In genomic region chr11:74185695-74186094, GRCh38 we compare ENCODE assay signal across 1 cellular context.
TF ChIP-seq lines count a peak whose summit lies in the region.

No MANE protein-coding gene starts in this region.

TF ChIP-seq in K562, 482 proteins besides CTCF, POLR2A, EP300 and RAD21 (continued from another document):
- TF ChIP-seq, protein P1, sequence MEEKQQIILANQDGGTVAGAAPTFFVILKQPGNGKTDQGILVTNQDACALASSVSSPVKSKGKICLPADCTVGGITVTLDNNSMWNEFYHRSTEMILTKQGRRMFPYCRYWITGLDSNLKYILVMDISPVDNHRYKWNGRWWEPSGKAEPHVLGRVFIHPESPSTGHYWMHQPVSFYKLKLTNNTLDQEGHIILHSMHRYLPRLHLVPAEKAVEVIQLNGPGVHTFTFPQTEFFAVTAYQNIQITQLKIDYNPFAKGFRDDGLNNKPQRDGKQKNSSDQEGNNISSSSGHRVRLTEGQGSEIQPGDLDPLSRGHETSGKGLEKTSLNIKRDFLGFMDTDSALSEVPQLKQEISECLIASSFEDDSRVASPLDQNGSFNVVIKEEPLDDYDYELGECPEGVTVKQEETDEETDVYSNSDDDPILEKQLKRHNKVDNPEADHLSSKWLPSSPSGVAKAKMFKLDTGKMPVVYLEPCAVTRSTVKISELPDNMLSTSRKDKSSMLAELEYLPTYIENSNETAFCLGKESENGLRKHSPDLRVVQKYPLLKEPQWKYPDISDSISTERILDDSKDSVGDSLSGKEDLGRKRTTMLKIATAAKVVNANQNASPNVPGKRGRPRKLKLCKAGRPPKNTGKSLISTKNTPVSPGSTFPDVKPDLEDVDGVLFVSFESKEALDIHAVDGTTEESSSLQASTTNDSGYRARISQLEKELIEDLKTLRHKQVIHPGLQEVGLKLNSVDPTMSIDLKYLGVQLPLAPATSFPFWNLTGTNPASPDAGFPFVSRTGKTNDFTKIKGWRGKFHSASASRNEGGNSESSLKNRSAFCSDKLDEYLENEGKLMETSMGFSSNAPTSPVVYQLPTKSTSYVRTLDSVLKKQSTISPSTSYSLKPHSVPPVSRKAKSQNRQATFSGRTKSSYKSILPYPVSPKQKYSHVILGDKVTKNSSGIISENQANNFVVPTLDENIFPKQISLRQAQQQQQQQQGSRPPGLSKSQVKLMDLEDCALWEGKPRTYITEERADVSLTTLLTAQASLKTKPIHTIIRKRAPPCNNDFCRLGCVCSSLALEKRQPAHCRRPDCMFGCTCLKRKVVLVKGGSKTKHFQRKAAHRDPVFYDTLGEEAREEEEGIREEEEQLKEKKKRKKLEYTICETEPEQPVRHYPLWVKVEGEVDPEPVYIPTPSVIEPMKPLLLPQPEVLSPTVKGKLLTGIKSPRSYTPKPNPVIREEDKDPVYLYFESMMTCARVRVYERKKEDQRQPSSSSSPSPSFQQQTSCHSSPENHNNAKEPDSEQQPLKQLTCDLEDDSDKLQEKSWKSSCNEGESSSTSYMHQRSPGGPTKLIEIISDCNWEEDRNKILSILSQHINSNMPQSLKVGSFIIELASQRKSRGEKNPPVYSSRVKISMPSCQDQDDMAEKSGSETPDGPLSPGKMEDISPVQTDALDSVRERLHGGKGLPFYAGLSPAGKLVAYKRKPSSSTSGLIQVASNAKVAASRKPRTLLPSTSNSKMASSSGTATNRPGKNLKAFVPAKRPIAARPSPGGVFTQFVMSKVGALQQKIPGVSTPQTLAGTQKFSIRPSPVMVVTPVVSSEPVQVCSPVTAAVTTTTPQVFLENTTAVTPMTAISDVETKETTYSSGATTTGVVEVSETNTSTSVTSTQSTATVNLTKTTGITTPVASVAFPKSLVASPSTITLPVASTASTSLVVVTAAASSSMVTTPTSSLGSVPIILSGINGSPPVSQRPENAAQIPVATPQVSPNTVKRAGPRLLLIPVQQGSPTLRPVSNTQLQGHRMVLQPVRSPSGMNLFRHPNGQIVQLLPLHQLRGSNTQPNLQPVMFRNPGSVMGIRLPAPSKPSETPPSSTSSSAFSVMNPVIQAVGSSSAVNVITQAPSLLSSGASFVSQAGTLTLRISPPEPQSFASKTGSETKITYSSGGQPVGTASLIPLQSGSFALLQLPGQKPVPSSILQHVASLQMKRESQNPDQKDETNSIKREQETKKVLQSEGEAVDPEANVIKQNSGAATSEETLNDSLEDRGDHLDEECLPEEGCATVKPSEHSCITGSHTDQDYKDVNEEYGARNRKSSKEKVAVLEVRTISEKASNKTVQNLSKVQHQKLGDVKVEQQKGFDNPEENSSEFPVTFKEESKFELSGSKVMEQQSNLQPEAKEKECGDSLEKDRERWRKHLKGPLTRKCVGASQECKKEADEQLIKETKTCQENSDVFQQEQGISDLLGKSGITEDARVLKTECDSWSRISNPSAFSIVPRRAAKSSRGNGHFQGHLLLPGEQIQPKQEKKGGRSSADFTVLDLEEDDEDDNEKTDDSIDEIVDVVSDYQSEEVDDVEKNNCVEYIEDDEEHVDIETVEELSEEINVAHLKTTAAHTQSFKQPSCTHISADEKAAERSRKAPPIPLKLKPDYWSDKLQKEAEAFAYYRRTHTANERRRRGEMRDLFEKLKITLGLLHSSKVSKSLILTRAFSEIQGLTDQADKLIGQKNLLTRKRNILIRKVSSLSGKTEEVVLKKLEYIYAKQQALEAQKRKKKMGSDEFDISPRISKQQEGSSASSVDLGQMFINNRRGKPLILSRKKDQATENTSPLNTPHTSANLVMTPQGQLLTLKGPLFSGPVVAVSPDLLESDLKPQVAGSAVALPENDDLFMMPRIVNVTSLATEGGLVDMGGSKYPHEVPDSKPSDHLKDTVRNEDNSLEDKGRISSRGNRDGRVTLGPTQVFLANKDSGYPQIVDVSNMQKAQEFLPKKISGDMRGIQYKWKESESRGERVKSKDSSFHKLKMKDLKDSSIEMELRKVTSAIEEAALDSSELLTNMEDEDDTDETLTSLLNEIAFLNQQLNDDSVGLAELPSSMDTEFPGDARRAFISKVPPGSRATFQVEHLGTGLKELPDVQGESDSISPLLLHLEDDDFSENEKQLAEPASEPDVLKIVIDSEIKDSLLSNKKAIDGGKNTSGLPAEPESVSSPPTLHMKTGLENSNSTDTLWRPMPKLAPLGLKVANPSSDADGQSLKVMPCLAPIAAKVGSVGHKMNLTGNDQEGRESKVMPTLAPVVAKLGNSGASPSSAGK (IDR thresholded peaks at IDR 0.05): no peak
- no peak for TF ChIP-seq CAMTA2 (CRISPR knock-in tag; conservative IDR thresholded peaks at IDR 0.05)
- TF ChIP-seq, protein P2, sequence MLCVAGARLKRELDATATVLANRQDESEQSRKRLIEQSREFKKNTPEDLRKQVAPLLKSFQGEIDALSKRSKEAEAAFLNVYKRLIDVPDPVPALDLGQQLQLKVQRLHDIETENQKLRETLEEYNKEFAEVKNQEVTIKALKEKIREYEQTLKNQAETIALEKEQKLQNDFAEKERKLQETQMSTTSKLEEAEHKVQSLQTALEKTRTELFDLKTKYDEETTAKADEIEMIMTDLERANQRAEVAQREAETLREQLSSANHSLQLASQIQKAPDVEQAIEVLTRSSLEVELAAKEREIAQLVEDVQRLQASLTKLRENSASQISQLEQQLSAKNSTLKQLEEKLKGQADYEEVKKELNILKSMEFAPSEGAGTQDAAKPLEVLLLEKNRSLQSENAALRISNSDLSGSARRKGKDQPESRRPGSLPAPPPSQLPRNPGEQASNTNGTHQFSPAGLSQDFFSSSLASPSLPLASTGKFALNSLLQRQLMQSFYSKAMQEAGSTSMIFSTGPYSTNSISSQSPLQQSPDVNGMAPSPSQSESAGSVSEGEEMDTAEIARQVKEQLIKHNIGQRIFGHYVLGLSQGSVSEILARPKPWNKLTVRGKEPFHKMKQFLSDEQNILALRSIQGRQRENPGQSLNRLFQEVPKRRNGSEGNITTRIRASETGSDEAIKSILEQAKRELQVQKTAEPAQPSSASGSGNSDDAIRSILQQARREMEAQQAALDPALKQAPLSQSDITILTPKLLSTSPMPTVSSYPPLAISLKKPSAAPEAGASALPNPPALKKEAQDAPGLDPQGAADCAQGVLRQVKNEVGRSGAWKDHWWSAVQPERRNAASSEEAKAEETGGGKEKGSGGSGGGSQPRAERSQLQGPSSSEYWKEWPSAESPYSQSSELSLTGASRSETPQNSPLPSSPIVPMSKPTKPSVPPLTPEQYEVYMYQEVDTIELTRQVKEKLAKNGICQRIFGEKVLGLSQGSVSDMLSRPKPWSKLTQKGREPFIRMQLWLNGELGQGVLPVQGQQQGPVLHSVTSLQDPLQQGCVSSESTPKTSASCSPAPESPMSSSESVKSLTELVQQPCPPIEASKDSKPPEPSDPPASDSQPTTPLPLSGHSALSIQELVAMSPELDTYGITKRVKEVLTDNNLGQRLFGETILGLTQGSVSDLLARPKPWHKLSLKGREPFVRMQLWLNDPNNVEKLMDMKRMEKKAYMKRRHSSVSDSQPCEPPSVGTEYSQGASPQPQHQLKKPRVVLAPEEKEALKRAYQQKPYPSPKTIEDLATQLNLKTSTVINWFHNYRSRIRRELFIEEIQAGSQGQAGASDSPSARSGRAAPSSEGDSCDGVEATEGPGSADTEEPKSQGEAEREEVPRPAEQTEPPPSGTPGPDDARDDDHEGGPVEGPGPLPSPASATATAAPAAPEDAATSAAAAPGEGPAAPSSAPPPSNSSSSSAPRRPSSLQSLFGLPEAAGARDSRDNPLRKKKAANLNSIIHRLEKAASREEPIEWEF (CRISPR knock-in tag; IDR thresholded peaks at IDR 0.05): no peak
- TF ChIP-seq THRAP3 (IDR thresholded peaks at IDR 0.05; ENCODE audit: borderline replicate concordance): no peak
- TF ChIP-seq NFE2 (IDR thresholded peaks at IDR 0.05; ENCODE audit: low read depth): peak; percentile 61
- TF ChIP-seq CBX1 (IDR thresholded peaks at IDR 0.05; ENCODE audit: low read depth): no peak
- no peak for TF ChIP-seq TAF1 (IDR thresholded peaks at IDR 0.05; ENCODE audit: control insufficient read depth, extremely low read depth, insufficient read depth, low read length, severe bottlenecking)
- peak; percentile 59; the same call in 1 of the 2 replicates for TF ChIP-seq MAFK (IDR thresholded peaks at IDR 0.05; ENCODE audit: low read length)
